Comparison of ENCODE assay signal across 35 cellular contexts in the genomic region with DNA sequence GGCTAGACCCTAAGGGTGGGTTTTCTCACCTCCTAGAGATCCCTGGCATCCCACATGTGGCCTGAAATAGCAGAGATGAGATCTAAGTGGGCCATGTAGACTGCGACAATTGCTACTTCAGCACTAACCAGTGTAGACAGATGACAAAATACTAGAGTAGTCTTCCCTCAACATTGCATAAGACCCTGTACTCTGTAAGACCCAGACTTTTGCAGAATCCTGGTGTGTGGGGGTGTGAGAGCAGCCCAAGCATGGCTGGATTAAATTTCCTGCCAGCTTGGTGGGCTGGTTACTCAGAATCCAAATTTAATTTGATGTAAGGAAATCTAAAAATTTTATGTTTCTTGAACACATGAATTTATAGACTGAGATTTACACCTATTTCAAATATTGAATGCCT.
"Had no signal": no experiment of that assay in that cellular context is flagged by ENCODE, and none has a peak within 500 bp of the region (broad histone marks: within the 10 kb centered on the region; RNA-seq: fewer than 3 reads in every experiment).

No MANE protein-coding gene starts in this region.

- ATAC-seq: activated CD8-positive, alpha-beta memory T cell treated with anti-CD3 and anti-CD28 coated beads, Interleukin-2, amount 10 ng/mL, durations not matched to agents 7 days and 5 days; activated T-cell treated with anti-CD3 and anti-CD28 coated beads, Interleukin-2, amount 50 U/mL, for 72 hours; activated T-helper 17 cell treated with anti-CD3 and anti-CD28 coated beads, Interleukin-2, amount 50 U/mL, for 72 hours; K562; SK-N-SH treated with all-trans-retinoic acid at 6 μM for 48 hours had no signal

- DNase-seq: activated CD4-positive, alpha-beta memory T cell treated with anti-CD3 and anti-CD28 coated beads, Interleukin-2, amount 10 ng/mL, durations not matched to agents 7 days and 5 days; activated CD4-positive, alpha-beta T cell treated with anti-CD3 and anti-CD28 coated beads for 1 hour; activated CD4-positive, alpha-beta T cell treated with anti-CD3 and anti-CD28 coated beads for 48 hours; activated CD4-positive, CD25-positive, alpha-beta regulatory T cell; activated CD8-positive, alpha-beta memory T cell treated with anti-CD3 and anti-CD28 coated beads for 24 hours; activated CD8-positive, alpha-beta memory T cell treated with anti-CD3 and anti-CD28 coated beads, Interleukin-2, amount 10 ng/mL, durations not matched to agents 7 days and 5 days; activated CD8-positive, alpha-beta memory T cell treated with anti-CD3 and anti-CD28 coated beads, Interleukin-2, amount 50 U/mL, for 48 hours; activated effector memory CD4-positive, alpha-beta T cell treated with anti-CD3 and anti-CD28 coated beads, Interleukin-2, amount 50 U/mL, for 16 hours; activated naive CD4-positive, alpha-beta T cell; activated naive CD4-positive, alpha-beta T cell treated with anti-CD3 and anti-CD28 coated beads, Interleukin-2, amount 50 U/mL, for 16 hours; activated naive CD8-positive, alpha-beta T cell treated with anti-CD3 and anti-CD28 coated beads for 36 hours; activated T-cell treated with anti-CD3 and anti-CD28 coated beads, Interleukin-2, amount 50 U/mL, for 72 hours; amniotic stem cell; aorta; NCI-H1105 treated with DMSO at 0.1 percent for 48 hours; NCI-H1436; NCI-H1694; NCI-H1930; NCI-H2081 treated with DMSO at 0.1 percent for 48 hours; NCI-H226; NCI-H446 treated with DMSO at 0.1 percent for 48 hours; NCI-H524; NCI-H69; NCI-H82; SHP77; SW 1271; T-helper 1 cell; T-helper 2 cell; T-helper 9 cell; WERI-Rb-1 had no signal

- H3K4me3 Mint-ChIP-seq: activated CD4-positive, alpha-beta memory T cell treated with anti-CD3 and anti-CD28 coated beads, Interleukin-2, amount 10 ng/mL, durations not matched to agents 7 days and 5 days; activated CD8-positive, alpha-beta memory T cell treated with anti-CD3 and anti-CD28 coated beads, Interleukin-2, amount 10 ng/mL, durations not matched to agents 7 days and 5 days; activated naive CD8-positive, alpha-beta T cell treated with anti-CD3 and anti-CD28 coated beads for 36 hours; activated T-cell treated with anti-CD3 and anti-CD28 coated beads, Interleukin-2, amount 50 U/mL, for 72 hours; activated T-helper 17 cell treated with anti-CD3 and anti-CD28 coated beads, Interleukin-2, amount 50 U/mL, for 72 hours; central memory CD8-positive, alpha-beta T cell had no signal

- H3K27ac ChIP-seq: cardiac muscle cell, WERI-Rb-1 had no signal

- H3K36me3 ChIP-seq: cardiac muscle cell, WERI-Rb-1 had no signal

- H3K27me3 Mint-ChIP-seq: activated CD4-positive, alpha-beta memory T cell treated with anti-CD3 and anti-CD28 coated beads, Interleukin-2, amount 10 ng/mL, durations not matched to agents 7 days and 5 days; activated naive CD8-positive, alpha-beta T cell treated with anti-CD3 and anti-CD28 coated beads for 36 hours; activated T-helper 17 cell treated with anti-CD3 and anti-CD28 coated beads, Interleukin-2, amount 50 U/mL, for 72 hours; central memory CD8-positive, alpha-beta T cell had no signal

- H3K27me3 ChIP-seq: cardiac muscle cell had no signal

- H3K4me1 Mint-ChIP-seq: activated T-helper 17 cell treated with anti-CD3 and anti-CD28 coated beads, Interleukin-2, amount 50 U/mL, for 72 hours had no signal

- H3K4me3 ChIP-seq: cardiac muscle cell, K562 had no signal

- H3K27ac Mint-ChIP-seq: activated CD4-positive, alpha-beta memory T cell treated with anti-CD3 and anti-CD28 coated beads, Interleukin-2, amount 10 ng/mL, durations not matched to agents 7 days and 5 days; activated CD8-positive, alpha-beta memory T cell treated with anti-CD3 and anti-CD28 coated beads, Interleukin-2, amount 10 ng/mL, durations not matched to agents 7 days and 5 days; activated naive CD8-positive, alpha-beta T cell treated with anti-CD3 and anti-CD28 coated beads for 36 hours; activated T-cell treated with anti-CD3 and anti-CD28 coated beads, Interleukin-2, amount 50 U/mL, for 72 hours; activated T-helper 17 cell treated with anti-CD3 and anti-CD28 coated beads, Interleukin-2, amount 50 U/mL, for 72 hours had no signal

- H3K9me3 Mint-ChIP-seq: activated CD4-positive, alpha-beta memory T cell treated with anti-CD3 and anti-CD28 coated beads, Interleukin-2, amount 10 ng/mL, durations not matched to agents 7 days and 5 days; activated naive CD8-positive, alpha-beta T cell treated with anti-CD3 and anti-CD28 coated beads for 36 hours; activated T-cell treated with anti-CD3 and anti-CD28 coated beads, Interleukin-2, amount 50 U/mL, for 72 hours; activated T-helper 17 cell treated with anti-CD3 and anti-CD28 coated beads, Interleukin-2, amount 50 U/mL, for 72 hours; central memory CD8-positive, alpha-beta T cell had no signal
